In the genomic region with DNA sequence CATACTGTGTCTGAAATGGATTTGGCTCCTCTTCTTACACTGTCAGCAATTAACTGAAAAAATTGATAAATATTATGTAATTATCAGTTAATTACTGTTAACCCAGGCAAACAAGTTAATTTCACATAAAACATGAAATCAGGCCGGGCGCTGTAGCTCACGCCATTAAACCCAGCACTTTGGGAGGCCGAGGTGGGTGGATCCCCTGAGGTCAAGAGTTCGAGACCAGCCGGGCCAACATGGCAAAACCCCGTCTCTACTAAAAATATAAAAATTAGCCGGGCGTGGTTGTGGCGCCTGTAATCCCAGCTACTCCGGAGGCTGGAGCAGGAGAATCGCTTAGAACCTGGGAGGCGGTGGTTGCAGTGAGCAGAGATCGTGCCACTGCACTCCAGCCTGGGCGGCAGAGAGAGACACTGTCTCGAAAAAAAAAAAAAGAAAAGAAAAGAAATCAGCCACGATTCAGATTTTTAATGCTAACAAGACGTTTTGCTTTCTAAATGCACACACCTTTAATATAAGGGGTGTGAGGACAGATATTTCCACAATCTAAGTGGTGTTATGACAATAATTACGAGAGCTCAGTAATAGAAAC, we compare ENCODE assay signal across 1 cellular context.
TF ChIP-seq lines count a peak whose summit lies in the region.

No MANE protein-coding gene starts in this region.

TF ChIP-seq in HEK293, 187 proteins besides CTCF, POLR2A, EP300 and RAD21 (continued from another document):
- TF ChIP-seq ZNF324 (tag by site-specific recombination; IDR thresholded peaks at IDR 0.05) = no peak
- TF ChIP-seq, protein P1, sequence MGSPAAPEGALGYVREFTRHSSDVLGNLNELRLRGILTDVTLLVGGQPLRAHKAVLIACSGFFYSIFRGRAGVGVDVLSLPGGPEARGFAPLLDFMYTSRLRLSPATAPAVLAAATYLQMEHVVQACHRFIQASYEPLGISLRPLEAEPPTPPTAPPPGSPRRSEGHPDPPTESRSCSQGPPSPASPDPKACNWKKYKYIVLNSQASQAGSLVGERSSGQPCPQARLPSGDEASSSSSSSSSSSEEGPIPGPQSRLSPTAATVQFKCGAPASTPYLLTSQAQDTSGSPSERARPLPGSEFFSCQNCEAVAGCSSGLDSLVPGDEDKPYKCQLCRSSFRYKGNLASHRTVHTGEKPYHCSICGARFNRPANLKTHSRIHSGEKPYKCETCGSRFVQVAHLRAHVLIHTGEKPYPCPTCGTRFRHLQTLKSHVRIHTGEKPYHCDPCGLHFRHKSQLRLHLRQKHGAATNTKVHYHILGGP (tag by site-specific recombination; IDR thresholded peaks at IDR 0.05) = no peak
TF ChIP-seq in HEK293: peak in this region for 12.
